8 cellular contexts compared by ENCODE assay signal in the genomic region with DNA sequence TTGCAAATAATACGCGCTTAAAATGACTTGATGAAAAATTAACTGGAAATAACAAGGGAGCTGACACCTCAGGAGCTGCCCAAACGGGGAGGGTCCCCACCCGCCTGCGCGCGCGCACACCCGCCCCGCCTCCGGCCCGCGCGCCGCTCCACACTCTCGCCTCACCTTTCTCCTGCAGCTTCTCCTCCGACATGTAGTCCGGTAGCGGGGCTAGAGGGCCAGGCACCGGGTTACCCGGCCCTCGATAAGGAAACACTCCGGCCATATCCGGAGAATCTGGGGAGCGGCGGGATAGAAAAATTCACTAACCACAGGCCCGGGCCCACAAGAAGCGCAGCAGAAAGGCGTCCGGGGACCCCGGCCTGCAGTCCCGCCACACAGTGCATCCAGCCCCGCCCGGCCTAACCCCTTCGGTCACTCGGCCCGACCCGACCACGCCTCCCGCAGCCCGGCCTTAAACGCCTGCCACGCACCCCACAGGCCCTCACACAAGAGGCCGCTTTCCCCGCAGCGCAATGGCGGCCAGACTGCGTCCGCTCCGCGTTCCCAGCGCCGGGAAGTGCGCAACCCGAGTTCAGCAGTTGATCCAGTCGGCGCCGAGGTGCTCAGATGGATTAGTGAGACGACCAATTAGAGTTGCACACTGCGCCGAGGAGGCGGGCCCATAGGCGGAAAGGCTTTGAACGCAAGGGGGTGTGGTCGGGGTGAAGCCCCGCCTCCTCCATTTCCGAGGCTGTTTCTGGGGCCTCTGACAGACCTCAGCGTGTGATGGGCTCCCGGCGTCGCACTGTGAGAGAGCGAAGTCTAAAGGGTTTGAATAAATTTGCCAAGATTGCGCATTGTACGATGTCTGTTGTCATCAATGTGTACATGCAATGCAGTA.
DNase-seq lines count a peak whose midpoint lies in the region; ATAC-seq and TF ChIP-seq lines count a peak whose summit lies in the region.

PRPF8 (minus strand) TSS at position 561 of the 883 bp plus-strand sequence; CDS start at position 265, 296 bp downstream.

- ATAC-seq in GM19035 (IDR thresholded peaks at IDR 0.05; ENCODE audit: unreplicated experiment): peak; percentile 98
- peak; percentile 97 for ATAC-seq in HG03354 (IDR thresholded peaks at IDR 0.05; ENCODE audit: poor library complexity, severe bottlenecking, unreplicated experiment)
- ATAC-seq in activated CD4-positive, CD25-positive, alpha-beta regulatory T cell treated with anti-CD3 and anti-CD28 coated beads, Interleukin-2, amount 50 U/mL, for 24 hours: peak; percentile 99

- TF ChIP-seq CTCF in AG09319 (IDR thresholded peaks at IDR 0.05; ENCODE audit: low read depth, low read length): no peak

- peak; percentile 92 for DNase-seq in AG09319 (ENCODE audit: extremely low read depth, low read depth)
- peak; percentile 90 for DNase-seq in NCI-H446 treated with DMSO at 0.1 percent for 48 hours (lab: John Stamatoyannopoulos, UW)
- peak; percentile 99 for DNase-seq in cerebellar cortex (ENCODE audit: low spot score)
- DNase-seq in islet precursor cell: peak; percentile 100
- DNase-seq in stimulated activated CD4-positive, alpha-beta T cell treated with anti-CD3 and anti-CD28 coated beads, Interleukin-12 subunit alpha, Interleukin-12 subunit beta, amount 100 ng/mL, for 48 hours (ENCODE audit: low read depth in 2 of 3, low spot score in 1 of 3): peak; percentile 97 to 99 (median 97)

Comparison
In these comparisons a context has a peak if more than half of its experiments do, and no peak if none do; other contexts are left out.
1. Peak in every context shown above with its lines: DNase-seq and ATAC-seq.